33 cellular contexts compared by ENCODE assay signal in genomic region chrY:21453644-21454043, GRCh38. TPM values are rescaled to one million over a fixed set of nuclear protein-coding genes. Genes with fewer than 3 reads are reported as not detected.
"Had no signal": no experiment of that assay in that cellular context is flagged by ENCODE, and none has a peak within 500 bp of the region (broad histone marks: within the 10 kb centered on the region; RNA-seq: fewer than 3 reads in every experiment).

No MANE protein-coding gene starts in this region.

- ATAC-seq: activated CD4-positive, alpha-beta T cell treated with anti-CD3 and anti-CD28 coated beads for 36 hours; activated CD4-positive, CD25-positive, alpha-beta regulatory T cell treated with anti-CD3 and anti-CD28 coated beads, Interleukin-2, amount 50 U/mL, for 24 hours; activated CD8-positive, alpha-beta memory T cell treated with anti-CD3 and anti-CD28 coated beads, Interleukin-2, amount 10 ng/mL, durations not matched to agents 7 days and 5 days; activated CD8-positive, alpha-beta T cell treated with anti-CD3 and anti-CD28 coated beads, Interleukin-2, amount 10 ng/mL, durations not matched to agents 7 days and 5 days; activated naive CD8-positive, alpha-beta T cell treated with anti-CD3 and anti-CD28 coated beads, Interleukin-2, amount 50 U/mL, for 24 hours; WTC11 had no signal

- DNase-seq: activated CD4-positive, alpha-beta memory T cell treated with anti-CD3 and anti-CD28 coated beads, Interleukin-2, amount 10 ng/mL, durations not matched to agents 7 days and 5 days; activated CD4-positive, alpha-beta T cell treated with anti-CD3 and anti-CD28 coated beads for 1 hour; activated CD4-positive, alpha-beta T cell treated with anti-CD3 and anti-CD28 coated beads for 36 hours; activated CD4-positive, alpha-beta T cell treated with anti-CD3 and anti-CD28 coated beads for 48 hours; activated CD4-positive, alpha-beta T cell treated with anti-CD3 and anti-CD28 coated beads, Interleukin-2, amount 10 ng/mL, durations not matched to agents 7 days and 5 days; activated CD4-positive, alpha-beta T cell treated with anti-CD3 and anti-CD28 coated beads, Interleukin-2, amount 50 U/mL, for 48 hours; activated CD4-positive, CD25-positive, alpha-beta regulatory T cell; activated CD8-positive, alpha-beta memory T cell treated with anti-CD3 and anti-CD28 coated beads for 24 hours; activated CD8-positive, alpha-beta memory T cell treated with anti-CD3 and anti-CD28 coated beads, Interleukin-2, amount 10 ng/mL, durations not matched to agents 7 days and 5 days; activated CD8-positive, alpha-beta memory T cell treated with anti-CD3 and anti-CD28 coated beads, Interleukin-2, amount 50 U/mL, for 48 hours; activated CD8-positive, alpha-beta T cell treated with anti-CD3 and anti-CD28 coated beads, Interleukin-2, amount 10 ng/mL, durations not matched to agents 7 days and 5 days; activated effector memory CD4-positive, alpha-beta T cell treated with Interleukin-2 at 50 U/mL for 16 hours; activated gamma-delta T cell; activated naive CD4-positive, alpha-beta T cell treated with anti-CD3 and anti-CD28 coated beads, Interleukin-2, amount 10 ng/mL, durations not matched to agents 7 days and 5 days; activated naive CD4-positive, alpha-beta T cell treated with Interleukin-2 at 50 U/mL for 16 hours; activated naive CD8-positive, alpha-beta T cell treated with anti-CD3 and anti-CD28 coated beads, Interleukin-2, amount 10 ng/mL, durations not matched to agents 7 days and 5 days; activated naive CD8-positive, alpha-beta T cell treated with anti-CD3 and anti-CD28 coated beads, Interleukin-2, amount 50 U/mL, for 24 hours; activated T-cell treated with anti-CD3 and anti-CD28 coated beads, Interleukin-2, amount 50 U/mL, for 24 hours; activated T-cell treated with anti-CD3 and anti-CD28 coated beads, Interleukin-2, amount 50 U/mL, for 48 hours; amygdala; anterior cingulate cortex; caudate nucleus; cerebellar nuclear complex; T-helper 2 cell; T-helper 9 cell; WERI-Rb-1 had no signal

RNA-seq across cellular contexts. Expression of gene RBMY1B, which starts 57.5 kb away (rescaled TPM):
- total RNA-seq: activated CD4-positive, alpha-beta memory T cell treated with anti-CD3 and anti-CD28 coated beads, Interleukin-2, amount 10 ng/mL, durations not matched to agents 7 days and 5 days; activated CD4-positive, alpha-beta T cell treated with anti-CD3 and anti-CD28 coated beads for 36 hours; activated CD4-positive, alpha-beta T cell treated with anti-CD3 and anti-CD28 coated beads, Interleukin-2, amount 10 ng/mL, durations not matched to agents 7 days and 5 days; activated CD8-positive, alpha-beta memory T cell treated with anti-CD3 and anti-CD28 coated beads, Interleukin-2, amount 10 ng/mL, durations not matched to agents 7 days and 5 days; activated CD8-positive, alpha-beta T cell treated with anti-CD3 and anti-CD28 coated beads, Interleukin-2, amount 10 ng/mL, durations not matched to agents 7 days and 5 days; activated naive CD8-positive, alpha-beta T cell treated with anti-CD3 and anti-CD28 coated beads, Interleukin-2, amount 10 ng/mL, durations not matched to agents 7 days and 5 days; activated T-helper 2 cell treated with anti-CD3 and anti-CD28 coated beads, Interferon-gamma antibody, Interleukin-2, Interleukin-4, amounts not matched to agents 10 μg/mL and 5 μg/mL and 100 μg/mL, durations not matched to agents 14 hours and 24 hours and 36 hours; ascending aorta; bronchial epithelial cell; cardiac muscle cell; chondrocyte; WTC11 had no signal
